In the genomic region with DNA sequence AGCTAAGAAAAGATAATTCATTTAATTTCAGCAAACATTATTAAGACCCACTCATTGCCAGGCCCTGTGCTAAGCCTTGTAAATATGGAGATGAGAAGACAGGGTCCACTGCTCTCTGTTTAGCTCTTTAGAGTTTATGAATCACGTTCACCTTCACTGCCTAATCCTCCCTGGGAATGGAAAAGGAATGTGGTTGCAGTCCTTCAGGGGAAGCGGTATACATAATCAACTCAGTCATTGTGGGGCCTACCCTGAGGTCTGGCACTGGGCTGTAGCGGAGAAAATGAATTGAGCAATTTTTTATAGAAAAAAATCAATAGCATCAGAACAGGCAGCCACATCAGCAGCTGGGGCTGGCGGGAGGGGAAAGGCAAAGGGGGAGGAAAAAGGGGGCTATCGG, we compare ENCODE assay signal across 20 cellular contexts.
"Had no signal": no experiment of that assay in that cellular context is flagged by ENCODE, and none has a peak within 500 bp of the region (broad histone marks: within the 10 kb centered on the region; RNA-seq: fewer than 3 reads in every experiment).

No MANE protein-coding gene starts in this region.

- H3K4me3 ChIP-seq: coronary artery, heart left ventricle, left ventricle myocardium inferior, ovary, sigmoid colon, testis, vagina had no signal

- ATAC-seq: activated T-cell treated with anti-CD3 and anti-CD28 coated beads, Interleukin-2, amount 50 U/mL, for 72 hours; heart left ventricle; naive thymus-derived CD8-positive, alpha-beta T cell; T-cell had no signal

- DNase-seq: activated CD4-positive, alpha-beta memory T cell treated with anti-CD3 and anti-CD28 coated beads for 36 hours; activated CD4-positive, alpha-beta T cell treated with anti-CD3 and anti-CD28 coated beads for 48 hours; activated CD4-positive, CD25-positive, alpha-beta regulatory T cell; activated effector memory CD4-positive, alpha-beta T cell treated with Interleukin-2 at 50 U/mL for 16 hours; activated naive CD4-positive, alpha-beta T cell treated with anti-CD3 and anti-CD28 coated beads for 36 hours; activated naive CD8-positive, alpha-beta T cell treated with anti-CD3 and anti-CD28 coated beads, Interleukin-2, amount 10 ng/mL, durations not matched to agents 7 days and 5 days; activated T-cell treated with anti-CD3 and anti-CD28 coated beads, Interleukin-2, amount 50 U/mL, for 72 hours; amniotic stem cell; cerebellar nuclear complex; heart left ventricle; left ventricle myocardium inferior; naive thymus-derived CD8-positive, alpha-beta T cell; ovary; sigmoid colon; stimulated activated CD4-positive, alpha-beta T cell treated with anti-CD3 and anti-CD28 coated beads, Interleukin-2, amount 100 ng/mL, for 48 hours; stimulated activated naive CD4-positive, alpha-beta T cell; T-cell; testis had no signal
